Comparison of ENCODE assay signal across 11 cellular contexts in the genomic region with DNA sequence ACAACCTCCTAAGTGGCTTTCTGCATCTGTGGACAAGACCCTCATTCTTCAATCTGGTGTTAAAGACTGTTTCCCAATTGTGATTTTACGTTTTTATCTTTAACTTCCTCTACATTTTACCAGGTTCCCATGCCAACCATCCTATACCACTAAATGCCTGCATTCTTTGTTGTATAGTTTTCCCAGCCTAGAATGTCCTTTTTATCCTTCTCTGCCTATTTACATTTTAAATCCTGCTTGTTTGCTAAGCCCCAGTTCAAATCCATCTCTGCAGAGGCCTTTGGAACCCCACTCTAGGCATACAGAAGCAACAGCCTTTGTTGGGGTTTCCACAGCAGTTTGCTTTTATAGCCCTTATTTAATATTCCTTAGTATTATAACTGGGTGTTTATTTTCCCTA.
"Had no signal": no experiment of that assay in that cellular context is flagged by ENCODE, and none has a peak within 500 bp of the region (broad histone marks: within the 10 kb centered on the region; RNA-seq: fewer than 3 reads in every experiment).

No MANE protein-coding gene starts in this region.

- H3K4me3 Mint-ChIP-seq: GM23338, H9, HFFc6 had no signal

- H3K4me1 Mint-ChIP-seq: GM23338 had no signal

- FAIRE-seq: H1, H54 had no signal

- ATAC-seq: GM23338, HCT116 had no signal

- H3K9ac ChIP-seq: GM23248 had no signal

- H3K27ac ChIP-seq: GM23248 had no signal

- H3K27ac Mint-ChIP-seq: GM23338, H9, HFFc6 had no signal

- H3K4me3 ChIP-seq: GM23248, GM23338, HAP-1 had no signal

- H2AFZ ChIP-seq: GM23248, GM23338 had no signal

- H3K4me2 ChIP-seq: GM23338 had no signal

- H3K36me3 ChIP-seq: HAP-1 had no signal

- H3K9me3 ChIP-seq: HAP-1 had no signal

- DNase-seq: GM23248, GOT3, H7, H9, HCEC 1CT, HFFc6 had no signal

- H3K4me1 ChIP-seq: HAP-1 had no signal
